15 cellular contexts compared by ENCODE assay signal in the genomic region with DNA sequence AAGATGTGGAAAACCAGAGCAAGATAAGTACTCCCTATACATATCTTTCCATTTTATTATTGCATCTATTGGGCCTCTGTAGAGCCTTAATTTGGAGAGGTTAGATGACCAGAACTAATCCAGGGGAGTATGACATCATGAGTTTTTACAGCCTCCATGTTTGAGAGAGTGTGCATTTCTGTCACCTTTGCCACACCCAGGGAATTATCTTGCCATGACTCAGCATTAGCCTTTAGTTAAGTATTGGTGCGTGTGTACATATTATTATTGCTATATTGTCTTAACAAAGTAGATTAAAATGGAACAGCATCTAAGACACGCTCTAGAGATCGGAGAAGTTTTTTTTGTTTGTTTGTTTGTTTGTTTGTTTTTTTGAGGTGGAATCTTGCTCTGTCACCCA. TPM values are rescaled to one million over a fixed set of nuclear protein-coding genes. Genes with fewer than 3 reads are reported as not detected.
DNase-seq lines count a peak whose midpoint lies in the region; ATAC-seq, FAIRE-seq and TF ChIP-seq lines count a peak whose summit lies in the region.
"Had no signal": no experiment of that assay in that cellular context is flagged by ENCODE, and none has a peak within 500 bp of the region (broad histone marks: within the 10 kb centered on the region; RNA-seq: fewer than 3 reads in every experiment).

No MANE protein-coding gene starts in this region.

- no TSS peak for BruUV-seq in HCT116 (replicated peaks; lab: Mats Ljungman, UMichigan)

- DNase-seq in Daoy (ENCODE audit: low read depth) = peak; percentile 12
- peak; percentile 21 for DNase-seq in HCT116 (ENCODE audit: low read depth, low spot score)
- DNase-seq in activated CD8-positive, alpha-beta T cell treated with anti-CD3 and anti-CD28 coated beads for 36 hours = no peak
- peak; percentile 19 for DNase-seq in hepatocyte (ENCODE audit: low spot score)
- DNase-seq in naive thymus-derived CD8-positive, alpha-beta T cell = no peak
- no peak for DNase-seq in GM10266 (ENCODE audit: extremely low spot score)
- DNase-seq in RCC 7860 (ENCODE audit: low spot score) = no peak
- DNase-seq: activated CD4-positive, alpha-beta T cell treated with anti-CD3 and anti-CD28 coated beads, Interleukin-2, amount 10 ng/mL, durations not matched to agents 7 days and 5 days; CD8-positive, alpha-beta T cell; cerebellar nuclear complex; NCI-H187; NCI-H526 treated with DMSO at 0.1 percent for 48 hours; stimulated activated naive CD8-positive, alpha-beta T cell treated with anti-CD3 and anti-CD28 coated beads, Interleukin-15, Interleukin-2, amounts not matched to agents 100 U/mL and 50 U/mL, for 24 hours had no signal

- intact Hi-C loops in HCT116 (cut with micrococcal nuclease) = no loop called here
- intact Hi-C loops in activated CD8-positive, alpha-beta T cell treated with anti-CD3 and anti-CD28 coated beads for 36 hours (cut with micrococcal nuclease) = no loop called here

- no peaks in the 10 kb centered on the region for H3K4me1 Mint-ChIP-seq in activated CD8-positive, alpha-beta T cell treated with anti-CD3 and anti-CD28 coated beads for 36 hours (ENCODE audit: low read depth)
- peaks cover 0 to 1% (median 0%) of the 10 kb centered on the region in 4 donors for H3K4me1 Mint-ChIP-seq in naive thymus-derived CD8-positive, alpha-beta T cell

- H3K4me3 ChIP-seq in HCT116 (replicated peaks in 1 of 2; ENCODE audit: low read depth in 1 of 2, low read length in 2 of 2) = no peak overlapping the region
- no peak overlapping the region for H3K4me3 ChIP-seq in hepatocyte
- H3K4me3 ChIP-seq: right atrium auricular region had no signal

- peak overlapping the region; percentile 40 for H3K27ac Mint-ChIP-seq in activated CD8-positive, alpha-beta T cell treated with anti-CD3 and anti-CD28 coated beads for 36 hours
- H3K27ac Mint-ChIP-seq in naive thymus-derived CD8-positive, alpha-beta T cell = peak overlapping the region in 5 of 10 donors; percentile 11 to 63 (median 45)
- H3K27ac Mint-ChIP-seq: activated CD4-positive, alpha-beta T cell treated with anti-CD3 and anti-CD28 coated beads, Interleukin-2, amount 10 ng/mL, durations not matched to agents 7 days and 5 days had no signal

- WGBS in hepatocyte (ENCODE audit: low lambda C conversion rate, missing lambda C conversion rate) = 77% methylated on average over 3 of the region's 3 CpGs

- RAD21 ChIA-PET in HCT116 (lab: Charles Lee; ENCODE audit: low non-redundant PET in 1 of 2, low total read pairs in 2 of 2, uncharacterized antibody in 2 of 2, unreplicated experiment in 2 of 2) = no interaction called here

- H3K4me1 ChIP-seq in HCT116 (ENCODE audit: control insufficient read depth in 1 of 2, insufficient read depth in 2 of 2, low read length in 2 of 2) (peaks cover 6 to 23% of the 10 kb centered on the region in 2 experiments), hepatocyte (ENCODE audit: insufficient read depth) (no peaks in the 10 kb centered on the region)
- H3K4me1 ChIP-seq: right atrium auricular region had no signal

- H3K9me3 ChIP-seq in HCT116 (ENCODE audit: control insufficient read depth in 1 of 2, insufficient read depth in 1 of 2, low read depth in 1 of 2, low read length in 2 of 2) (no peaks in the 10 kb centered on the region), hepatocyte (ENCODE audit: low read depth) (no peaks in the 10 kb centered on the region)
- H3K9me3 ChIP-seq: right atrium auricular region had no signal

- H3K4me3 Mint-ChIP-seq in activated CD8-positive, alpha-beta T cell treated with anti-CD3 and anti-CD28 coated beads for 36 hours = no peak overlapping the region
- H3K4me3 Mint-ChIP-seq in naive thymus-derived CD8-positive, alpha-beta T cell = no peak overlapping the region
- H3K4me3 Mint-ChIP-seq: activated CD4-positive, alpha-beta T cell treated with anti-CD3 and anti-CD28 coated beads, Interleukin-2, amount 10 ng/mL, durations not matched to agents 7 days and 5 days; CD8-positive, alpha-beta T cell had no signal

- H2AFZ ChIP-seq in HCT116 (ENCODE audit: low read depth, low read length, poor library complexity, severe bottlenecking) (no peak overlapping the region), hepatocyte (no peak overlapping the region)

- H3K9me3 Mint-ChIP-seq in activated CD8-positive, alpha-beta T cell treated with anti-CD3 and anti-CD28 coated beads for 36 hours = no peaks in the 10 kb centered on the region
- no peaks in the 10 kb centered on the region for H3K9me3 Mint-ChIP-seq in naive thymus-derived CD8-positive, alpha-beta T cell
- H3K9me3 Mint-ChIP-seq: activated CD4-positive, alpha-beta T cell treated with anti-CD3 and anti-CD28 coated beads, Interleukin-2, amount 10 ng/mL, durations not matched to agents 7 days and 5 days; CD8-positive, alpha-beta T cell had no signal

- TF ChIP-seq POLR2A in HCT116 (IDR thresholded peaks at IDR 0.05; ENCODE audit: borderline replicate concordance, extremely low read depth, insufficient read depth, insufficient read length) = no peak

- no peak for TF ChIP-seq RAD21 in HCT116 (IDR thresholded peaks at IDR 0.05; ENCODE audit: low read depth)

- no peaks in the 10 kb centered on the region for H3K27me3 Mint-ChIP-seq in activated CD8-positive, alpha-beta T cell treated with anti-CD3 and anti-CD28 coated beads for 36 hours
- no peaks in the 10 kb centered on the region for H3K27me3 Mint-ChIP-seq in naive thymus-derived CD8-positive, alpha-beta T cell
- H3K27me3 Mint-ChIP-seq: activated CD4-positive, alpha-beta T cell treated with anti-CD3 and anti-CD28 coated beads, Interleukin-2, amount 10 ng/mL, durations not matched to agents 7 days and 5 days had no signal

- H4K20me1 ChIP-seq in HCT116 (ENCODE audit: insufficient read depth) (no peaks in the 10 kb centered on the region), hepatocyte (ENCODE audit: insufficient read depth, poor library complexity, severe bottlenecking) (no peaks in the 10 kb centered on the region)

- no peak overlapping the region for H3K9ac ChIP-seq in HCT116 (ENCODE audit: low read length)

- TF ChIP-seq CTCF in HCT116 (IDR thresholded peaks at IDR 0.05 in 2 of 3, conservative IDR thresholded peaks at IDR 0.05 in 1 of 3; ENCODE audit: borderline replicate concordance in 1 of 3, insufficient read depth in 1 of 3, low read depth in 2 of 3, low read length in 2 of 3) (no peak), hepatocyte (IDR thresholded peaks at IDR 0.05; ENCODE audit: poor library complexity) (no peak), GM10266 (IDR thresholded peaks at IDR 0.05; ENCODE audit: control insufficient read depth, insufficient read depth, low read depth, missing control alignments) (no peak)
- no peak for TF ChIP-seq CTCF in activated CD8-positive, alpha-beta T cell treated with anti-CD3 and anti-CD28 coated beads for 36 hours (IDR thresholded peaks at IDR 0.05)

- peak; percentile 87 for ATAC-seq in HCT116
- no peak for ATAC-seq in activated CD8-positive, alpha-beta T cell treated with anti-CD3 and anti-CD28 coated beads for 36 hours
- ATAC-seq in naive thymus-derived CD8-positive, alpha-beta T cell = no peak
- ATAC-seq: CD8-positive, alpha-beta T cell; stimulated activated naive CD8-positive, alpha-beta T cell treated with anti-CD3 and anti-CD28 coated beads, Interleukin-15, Interleukin-2, amounts not matched to agents 100 U/mL and 50 U/mL, for 24 hours had no signal

- H3K36me3 ChIP-seq in HCT116 (ENCODE audit: control insufficient read depth in 1 of 2, insufficient read depth in 2 of 2, low read length in 2 of 2) (peaks cover 8 to 10% of the 10 kb centered on the region in 2 experiments; a peak in 2 of 4 replicates), hepatocyte (replicated peaks; ENCODE audit: insufficient read depth, low read depth) (no peaks in the 10 kb centered on the region)

- H3K9me2 ChIP-seq in HCT116 (ENCODE audit: insufficient read depth) = no peaks in the 10 kb centered on the region
- no peaks in the 10 kb centered on the region for H3K9me2 ChIP-seq in hepatocyte (replicated peaks; ENCODE audit: insufficient read depth)

- peak overlapping the region; percentile 36 for H3K4me2 ChIP-seq in HCT116 (ENCODE audit: low read length)
- no peak overlapping the region for H3K4me2 ChIP-seq in hepatocyte

- no peak for FAIRE-seq in RCC 7860 (lab: Jason Lieb, UNC)
- FAIRE-seq: H1 had no signal

- H3K27me3 ChIP-seq in HCT116 (ENCODE audit: insufficient read depth, low read length) (no peaks in the 10 kb centered on the region), hepatocyte (no peaks in the 10 kb centered on the region)
- H3K27me3 ChIP-seq: right atrium auricular region had no signal

- CTCF ChIA-PET in HCT116 (lab: Charles Lee) = no interaction called here
- CTCF ChIA-PET in activated CD8-positive, alpha-beta T cell treated with anti-CD3 and anti-CD28 coated beads for 36 hours (lab: Charles Lee) = no interaction called here

- no peaks in the 10 kb centered on the region for H3K79me2 ChIP-seq in HCT116 (ENCODE audit: insufficient read depth, low read length)
- no peaks in the 10 kb centered on the region for H3K79me2 ChIP-seq in hepatocyte

- POLR2A ChIA-PET in HCT116 (lab: Charles Lee) = no interaction called here
- POLR2A ChIA-PET in activated CD8-positive, alpha-beta T cell treated with anti-CD3 and anti-CD28 coated beads for 36 hours (lab: Charles Lee) = no interaction called here
- POLR2A ChIA-PET in naive thymus-derived CD8-positive, alpha-beta T cell (lab: Charles Lee) = interaction anchor here (0.7 kb wide), 1 partner anchor 27 kb away, joined by 3 read pairs; no protein-coding TSS in a partner anchor

- H3K36me3 Mint-ChIP-seq in activated CD8-positive, alpha-beta T cell treated with anti-CD3 and anti-CD28 coated beads for 36 hours (ENCODE audit: low read depth) = peaks cover 65% of the 10 kb centered on the region
- peaks cover 3 to 87% (median 9%) of the 10 kb centered on the region in 3 donors for H3K36me3 Mint-ChIP-seq in naive thymus-derived CD8-positive, alpha-beta T cell

- H3K27ac ChIP-seq in HCT116 (ENCODE audit: low read depth, low read length) (no peak overlapping the region), hepatocyte (peak overlapping the region; percentile 24)
- H3K27ac ChIP-seq: right atrium auricular region had no signal

RNA-seq across cellular contexts. Expression of a gene that starts 27.6 kb away (rescaled TPM):
- 69.3 and 83.0 TPM in 2 replicates for total RNA-seq in Daoy (2014; rRNA removed; shearing (Covaris generic))
- total RNA-seq in HCT116 (2021; ENCODE audit: unreplicated experiment) (43.5 TPM), hepatocyte (23.5 and 25.4 TPM in 2 replicates)
- 19.8 and 28.3 TPM in 2 replicates for polyA plus RNA-seq in HCT116 (2012)
- 10 to 100 TPM; 51.3 to 59.1 TPM for total RNA-seq in activated CD8-positive, alpha-beta T cell treated with anti-CD3 and anti-CD28 coated beads for 36 hours
- 25.7 and 30.9 TPM in 2 replicates for polyA plus RNA-seq in hepatocyte
- total RNA-seq in naive thymus-derived CD8-positive, alpha-beta T cell = 10 to 100 TPM; 23.2 to 23.4 TPM
- polyA plus RNA-seq in naive thymus-derived CD8-positive, alpha-beta T cell = 10 to 100 TPM; 44.4 to 50.9 (median 46.3) TPM

RNA-seq across cellular contexts. Expression of a gene that starts 36.5 kb away (rescaled TPM):
- total RNA-seq in Daoy (2014; rRNA removed; shearing (Covaris generic)) = 30.3 and 30.7 TPM in 2 replicates
- 55.1 TPM for total RNA-seq in HCT116 (2021; ENCODE audit: unreplicated experiment)
- 13.3 and 19.8 TPM in 2 replicates for polyA plus RNA-seq in HCT116 (2012)
- 10 to 100 TPM; 59.7 to 61.2 TPM for total RNA-seq in activated CD8-positive, alpha-beta T cell treated with anti-CD3 and anti-CD28 coated beads for 36 hours
- total RNA-seq in hepatocyte = 18.3 and 24.2 TPM in 2 replicates
- 7.1 and 10.3 TPM in 2 replicates for polyA plus RNA-seq in hepatocyte
- total RNA-seq in naive thymus-derived CD8-positive, alpha-beta T cell = 10 to 100 TPM; 22.6 to 24.1 TPM
- 10 to 100 TPM in 1 of 3 donors, 1 to 10 TPM in 2; 6.4 to 10.4 (median 6.6) TPM for polyA plus RNA-seq in naive thymus-derived CD8-positive, alpha-beta T cell

Comparison
In these comparisons a context has a peak if more than half of its experiments do, and no peak if none do; other contexts are left out.
1. DNase-seq: peak in Daoy (single experiment), HCT116 (single experiment) and hepatocyte (single experiment); none in activated CD8-positive, alpha-beta T cell treated with anti-CD3 and anti-CD28 coated beads for 36 hours (single experiment), naive thymus-derived CD8-positive, alpha-beta T cell (0 of 10), GM10266 (single experiment) and RCC 7860 (single experiment).